In genomic region chr20:57748601-57749130, GRCh38 we compare ENCODE assay signal across 1 cellular context.
TF ChIP-seq lines count a peak whose summit lies in the region.

No MANE protein-coding gene starts in this region.

TF ChIP-seq in HEK293, 187 proteins besides CTCF, POLR2A, EP300 and RAD21 (continued from another document and continues in another):
- peak; percentile 83 for TF ChIP-seq ZNF449 (tag by site-specific recombination; IDR thresholded peaks at IDR 0.05)
- TF ChIP-seq ZNF350 (tag by site-specific recombination; IDR thresholded peaks at IDR 0.05), result no peak
- no peak for TF ChIP-seq ZNF701 (tag by site-specific recombination; IDR thresholded peaks at IDR 0.05)
- TF ChIP-seq ZNF175 (tag by site-specific recombination; IDR thresholded peaks at IDR 0.05), result no peak
- TF ChIP-seq ZNF501 (tag by site-specific recombination; IDR thresholded peaks at IDR 0.05), result 0 out of 2 replicates have a peak, but pooled peaks have one; percentile 19
- TF ChIP-seq ZBTB49 (tag by site-specific recombination; IDR thresholded peaks at IDR 0.05; ENCODE audit: low read depth), result no peak
- 0 out of 2 replicates have a peak, but pooled peaks have one; percentile 31 for TF ChIP-seq ZBTB48 (tag by site-specific recombination; IDR thresholded peaks at IDR 0.05)
- TF ChIP-seq ZNF670 (tag by site-specific recombination; IDR thresholded peaks at IDR 0.05; ENCODE audit: low read depth), result no peak
- no peak for TF ChIP-seq ZNF280D (tag by site-specific recombination; IDR thresholded peaks at IDR 0.05)
- TF ChIP-seq MZF1 (tag by site-specific recombination; IDR thresholded peaks at IDR 0.05; ENCODE audit: borderline replicate concordance), result no peak; the same call in 1 of the 2 replicates
- TF ChIP-seq ZNF555 (tag by site-specific recombination; conservative IDR thresholded peaks at IDR 0.05), result no peak
- no peak for TF ChIP-seq ZNF660 (tag by site-specific recombination; IDR thresholded peaks at IDR 0.05)
- no peak for TF ChIP-seq ZNF26 (tag by site-specific recombination; IDR thresholded peaks at IDR 0.05)
- TF ChIP-seq PBX3 (CRISPR knock-in tag; IDR thresholded peaks at IDR 0.05), result no peak
- TF ChIP-seq ZNF658 (tag by site-specific recombination; IDR thresholded peaks at IDR 0.05), result no peak
- TF ChIP-seq ZNF354C (tag by site-specific recombination; IDR thresholded peaks at IDR 0.05; ENCODE audit: borderline replicate concordance, low read depth), result no peak
- TF ChIP-seq ZNF324 (tag by site-specific recombination; IDR thresholded peaks at IDR 0.05), result peak; percentile 51
- TF ChIP-seq ZNF580 (tag by site-specific recombination; IDR thresholded peaks at IDR 0.05), result no peak
- no peak for TF ChIP-seq ZNF302 (tag by site-specific recombination; IDR thresholded peaks at IDR 0.05; ENCODE audit: low read depth)
- TF ChIP-seq ZNF560 (tag by site-specific recombination; IDR thresholded peaks at IDR 0.05; ENCODE audit: borderline replicate concordance), result no peak
- no peak for TF ChIP-seq ZNF585B (tag by site-specific recombination; IDR thresholded peaks at IDR 0.05)
- no peak for TF ChIP-seq ZNF514 (tag by site-specific recombination; IDR thresholded peaks at IDR 0.05)
- TF ChIP-seq ZNF704 (tag by site-specific recombination; IDR thresholded peaks at IDR 0.05), result no peak
- TF ChIP-seq ZNF341 (tag by site-specific recombination; IDR thresholded peaks at IDR 0.05; ENCODE audit: low read depth), result no peak
- no peak for TF ChIP-seq ZFP41 (tag by site-specific recombination; IDR thresholded peaks at IDR 0.05; ENCODE audit: borderline replicate concordance)
- 0 out of 2 replicates have a peak, but pooled peaks have one; percentile 33 for TF ChIP-seq KLF10 (tag by site-specific recombination; IDR thresholded peaks at IDR 0.05)
- TF ChIP-seq RBAK (tag by site-specific recombination; IDR thresholded peaks at IDR 0.05), result no peak
- no peak for TF ChIP-seq ZNF223 (tag by site-specific recombination; IDR thresholded peaks at IDR 0.05)
- peak; percentile 55 for TF ChIP-seq KLF9 (tag by site-specific recombination; IDR thresholded peaks at IDR 0.05; ENCODE audit: low read depth)
- TF ChIP-seq ZNF248 (tag by site-specific recombination; IDR thresholded peaks at IDR 0.05), result no peak
- TF ChIP-seq ZNF707 (tag by site-specific recombination; IDR thresholded peaks at IDR 0.05), result no peak
- no peak for TF ChIP-seq ZNF521 (tag by site-specific recombination; IDR thresholded peaks at IDR 0.05)
- TF ChIP-seq PRDM10 (tag by site-specific recombination; IDR thresholded peaks at IDR 0.05), result peak; percentile 92
- TF ChIP-seq ZNF394 (tag by site-specific recombination; IDR thresholded peaks at IDR 0.05; ENCODE audit: borderline replicate concordance), result peak; percentile 26; the same call in 1 of the 2 replicates
- no peak for TF ChIP-seq ZNF664 (tag by site-specific recombination; IDR thresholded peaks at IDR 0.05)
- TF ChIP-seq ZNF785 (tag by site-specific recombination; IDR thresholded peaks at IDR 0.05), result peak; percentile 93
- no peak; the same call in none of the 2 replicates for TF ChIP-seq ZBTB11 (tag by site-specific recombination; conservative IDR thresholded peaks at IDR 0.05; ENCODE audit: low read depth)
- no peak for TF ChIP-seq ZNF549 (tag by site-specific recombination; IDR thresholded peaks at IDR 0.05)
- TF ChIP-seq ZNF184 (tag by site-specific recombination; IDR thresholded peaks at IDR 0.05), result 0 out of 2 replicates have a peak, but pooled peaks have one; percentile 69
- TF ChIP-seq ZNF391 (tag by site-specific recombination; IDR thresholded peaks at IDR 0.05; ENCODE audit: borderline replicate concordance, low read depth), result no peak
